8 cellular contexts compared by ENCODE assay signal in the genomic region with DNA sequence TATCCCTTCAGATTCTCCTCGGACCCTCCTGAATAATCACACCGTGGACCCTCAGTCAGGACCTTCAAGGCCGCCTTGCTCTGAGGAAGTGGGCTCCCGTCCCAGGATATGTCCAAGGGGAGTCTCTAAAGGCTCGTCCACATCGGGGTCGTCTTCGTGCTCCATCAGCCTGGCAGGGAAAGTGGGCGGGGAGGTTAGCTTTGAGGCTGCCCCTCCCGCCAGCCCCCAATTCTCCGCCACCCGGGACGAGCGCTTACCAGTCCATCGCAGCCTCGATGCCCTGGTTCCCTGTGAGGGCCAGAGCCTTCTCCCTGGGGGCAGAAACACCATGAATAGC. TPM values are rescaled to one million over a fixed set of nuclear protein-coding genes. Genes with fewer than 3 reads are reported as not detected.
DNase-seq lines count a peak whose midpoint lies in the region; ATAC-seq lines count a peak whose summit lies in the region.

No MANE protein-coding gene starts in this region.

- H3K4me3 Mint-ChIP-seq in activated T-helper 17 cell treated with anti-CD3 and anti-CD28 coated beads, Interleukin-2, amount 50 U/mL, for 72 hours: peak overlapping the region; percentile 79
- peak overlapping the region; percentile 81 to 97 (median 94) for H3K4me3 Mint-ChIP-seq in immature natural killer cell

- peaks cover 25% of the 10 kb centered on the region for H3K4me1 Mint-ChIP-seq in activated T-helper 17 cell treated with anti-CD3 and anti-CD28 coated beads, Interleukin-2, amount 50 U/mL, for 72 hours
- H3K4me1 Mint-ChIP-seq in immature natural killer cell: peaks cover 33 to 46% of the 10 kb centered on the region in 2 donors

- H3K27ac Mint-ChIP-seq in activated T-helper 17 cell treated with anti-CD3 and anti-CD28 coated beads, Interleukin-2, amount 50 U/mL, for 72 hours: peak overlapping the region; percentile 83
- peak overlapping the region; percentile 88 to 98 (median 94) for H3K27ac Mint-ChIP-seq in immature natural killer cell

- ATAC-seq in activated T-helper 17 cell treated with anti-CD3 and anti-CD28 coated beads, Interleukin-2, amount 50 U/mL, for 72 hours (replicated peaks): no peak
- ATAC-seq in HG03571 (IDR thresholded peaks at IDR 0.05; ENCODE audit: unreplicated experiment) (no peak), GM21447 (IDR thresholded peaks at IDR 0.05; ENCODE audit: unreplicated experiment) (no peak), GM19023 (IDR thresholded peaks at IDR 0.05; ENCODE audit: unreplicated experiment) (no peak)

- no peaks in the 10 kb centered on the region for H3K27me3 Mint-ChIP-seq in activated T-helper 17 cell treated with anti-CD3 and anti-CD28 coated beads, Interleukin-2, amount 50 U/mL, for 72 hours
- H3K27me3 Mint-ChIP-seq in immature natural killer cell (ENCODE audit: low read depth in 3 of 3): peaks cover 5 to 10% (median 9%) of the 10 kb centered on the region in 3 donors

- H3K9me3 Mint-ChIP-seq in activated T-helper 17 cell treated with anti-CD3 and anti-CD28 coated beads, Interleukin-2, amount 50 U/mL, for 72 hours: no peaks in the 10 kb centered on the region
- H3K9me3 Mint-ChIP-seq in immature natural killer cell: no peaks in the 10 kb centered on the region

- peak overlapping the region; percentile 92 for H3K27ac ChIP-seq in substantia nigra (ENCODE audit: low read depth, low read length, poor library complexity, severe bottlenecking)

- DNase-seq in DMS 273 (lab: John Stamatoyannopoulos, UW; ENCODE audit: unreplicated experiment) (peak; percentile 53), DMS 273 treated with DMSO at 0.1 percent for 48 hours (lab: John Stamatoyannopoulos, UW) (no peak), immature natural killer cell (no peak), substantia nigra (lab: John Stamatoyannopoulos, UW) (no peak)

- H3K36me3 Mint-ChIP-seq in activated T-helper 17 cell treated with anti-CD3 and anti-CD28 coated beads, Interleukin-2, amount 50 U/mL, for 72 hours (ENCODE audit: low read depth): peaks cover 53% of the 10 kb centered on the region
- H3K36me3 Mint-ChIP-seq in immature natural killer cell: peaks cover 8 to 13% (median 10%) of the 10 kb centered on the region in 3 donors

RNA-seq across cellular contexts. Expression of a gene that starts 0.5 kb away (rescaled TPM):
- 10 to 100 TPM; 70.7 to 93.4 TPM for total RNA-seq in activated T-helper 17 cell treated with anti-CD3 and anti-CD28 coated beads, Interleukin-2, amount 50 U/mL, for 72 hours
- 100 to 1,000 TPM in 2 of 3 donors, 10 to 100 TPM in 1; 93.1 to 152 (median 152) TPM for polyA plus RNA-seq in immature natural killer cell

RNA-seq across cellular contexts. Expression of a gene that starts 6.3 kb away (rescaled TPM):
- 10 to 100 TPM; 27.0 to 28.5 TPM for total RNA-seq in activated T-helper 17 cell treated with anti-CD3 and anti-CD28 coated beads, Interleukin-2, amount 50 U/mL, for 72 hours
- polyA plus RNA-seq in immature natural killer cell: 10 to 100 TPM in 1 of 3 donors, 1 to 10 TPM in 2; 6.3 to 11.4 (median 6.5) TPM

RNA-seq across cellular contexts. Expression of a gene that starts 6.9 kb away (rescaled TPM):
- total RNA-seq in activated T-helper 17 cell treated with anti-CD3 and anti-CD28 coated beads, Interleukin-2, amount 50 U/mL, for 72 hours: 1 to 10 TPM; 2.5 to 2.7 TPM
- polyA plus RNA-seq in immature natural killer cell: 10 to 100 TPM; 13.9 to 18.0 (median 14.0) TPM

RNA-seq across cellular contexts. Expression of a gene that starts 10.9 kb away (rescaled TPM):
- under 1 TPM; 0.45 to 0.56 TPM for total RNA-seq in activated T-helper 17 cell treated with anti-CD3 and anti-CD28 coated beads, Interleukin-2, amount 50 U/mL, for 72 hours
- not detected for polyA plus RNA-seq in immature natural killer cell

RNA-seq across cellular contexts. Expression of a gene that starts 13.3 kb away (rescaled TPM):
- 10 to 100 TPM; 23.6 TPM for total RNA-seq in activated T-helper 17 cell treated with anti-CD3 and anti-CD28 coated beads, Interleukin-2, amount 50 U/mL, for 72 hours
- polyA plus RNA-seq in immature natural killer cell: 1 to 10 TPM in 2 of 3 donors, not detected in 1; 2.1 to 4.4 TPM
